In the genomic region with DNA sequence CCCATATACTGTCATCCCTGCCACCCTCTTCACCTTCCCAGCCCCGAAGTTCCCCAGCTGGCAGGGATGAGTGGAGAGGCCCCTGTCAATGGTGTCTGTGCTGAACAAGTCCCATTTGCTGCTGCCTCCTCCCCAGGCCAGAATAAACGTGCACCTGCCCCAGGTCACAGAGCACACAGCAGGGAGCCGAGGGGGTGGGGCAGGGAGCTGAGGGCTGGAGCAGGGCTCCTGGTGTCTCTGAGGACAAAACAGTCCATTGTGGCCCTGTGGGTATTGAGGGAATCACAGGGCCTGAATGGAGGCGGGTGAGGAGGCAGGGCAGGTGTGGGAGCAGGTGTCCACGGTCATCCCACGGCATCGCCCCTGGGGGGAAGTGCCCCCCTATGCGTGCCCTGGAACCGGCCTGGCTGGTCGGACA, we compare ENCODE assay signal across 19 cellular contexts. TPM values are rescaled to one million over a fixed set of nuclear protein-coding genes. Genes with fewer than 3 reads are reported as not detected.
DNase-seq lines count a peak whose midpoint lies in the region; ATAC-seq and TF ChIP-seq lines count a peak whose summit lies in the region.
"Had no signal": no experiment of that assay in that cellular context is flagged by ENCODE, and none has a peak within 500 bp of the region (broad histone marks: within the 10 kb centered on the region; RNA-seq: fewer than 3 reads in every experiment).

No MANE protein-coding gene starts in this region.

- H3K36me3 ChIP-seq in trophoblast cell (ENCODE audit: control insufficient read depth in 1 of 2, insufficient read depth in 2 of 2, low read length in 2 of 2) = no peaks in the 10 kb centered on the region
- H3K36me3 ChIP-seq in esophagus squamous epithelium = no peaks in the 10 kb centered on the region
- H3K36me3 ChIP-seq: ascending aorta, esophagus muscularis mucosa, heart right ventricle, WERI-Rb-1 had no signal

- H3K4ac ChIP-seq in trophoblast cell (ENCODE audit: low read depth, low read length) = peak overlapping the region; percentile 10

- H2AFZ ChIP-seq in trophoblast cell (ENCODE audit: insufficient read depth, low read length, poor library complexity) = no peak overlapping the region

- H3K4me2 ChIP-seq in trophoblast cell (ENCODE audit: low read length) = no peak overlapping the region

- H2BK12ac ChIP-seq in trophoblast cell (ENCODE audit: low read length) = peak overlapping the region; percentile 70

- H3K79me2 ChIP-seq in trophoblast cell (ENCODE audit: control insufficient read depth, insufficient read depth, low read length, poor library complexity) = peaks cover 9% of the 10 kb centered on the region

- no peak overlapping the region for H3K27ac ChIP-seq in trophoblast cell (ENCODE audit: low read depth, low read length)
- no peak overlapping the region for H3K27ac ChIP-seq in esophagus squamous epithelium
- H3K27ac ChIP-seq: 22Rv1, ascending aorta, esophagus muscularis mucosa, heart right ventricle, WERI-Rb-1 had no signal

- no peak overlapping the region for H4K8ac ChIP-seq in trophoblast cell (ENCODE audit: low read depth, low read length)

- no peak overlapping the region for H3K9ac ChIP-seq in trophoblast cell (ENCODE audit: low read length)

- H3K4me3 ChIP-seq in trophoblast cell (ENCODE audit: low read depth, low read length) (no peak overlapping the region), esophagus squamous epithelium (no peak overlapping the region)
- H3K4me3 ChIP-seq: ascending aorta, esophagus muscularis mucosa, GM12878, heart right ventricle had no signal

- no peak for TF ChIP-seq CTCF in esophagus squamous epithelium (IDR thresholded peaks at IDR 0.05)

- ATAC-seq in GM19463 (IDR thresholded peaks at IDR 0.05; ENCODE audit: unreplicated experiment) = no peak
- ATAC-seq: GM12878; heart right ventricle; stimulated activated naive CD8-positive, alpha-beta T cell treated with anti-CD3 and anti-CD28 coated beads, Interleukin-15, amount 100 ng/mL, for 72 hours had no signal

- no peak overlapping the region for H4K12ac ChIP-seq in trophoblast cell (ENCODE audit: low read depth, low read length)

- peak overlapping the region; percentile 15 for H3K14ac ChIP-seq in trophoblast cell (ENCODE audit: low read length)

- WGBS in trophoblast cell (ENCODE audit: extremely low coverage, insufficient coverage, insufficient read length) = no CpG with 5 or more reads among the region's 10 CpGs
- WGBS in esophagus squamous epithelium, 2 donors = 52% methylated on average over 5 of the region's 10 CpGs; no CpG with 5 or more reads in 1 of the 2 donors

- H3K27me3 ChIP-seq in trophoblast cell (ENCODE audit: insufficient read depth, low read length) (no peaks in the 10 kb centered on the region), esophagus squamous epithelium (no peaks in the 10 kb centered on the region)
- H3K27me3 ChIP-seq: ascending aorta, esophagus muscularis mucosa, heart right ventricle had no signal

- H3K9me3 ChIP-seq in trophoblast cell (ENCODE audit: insufficient read depth, low read depth, low read length) (no peaks in the 10 kb centered on the region), esophagus squamous epithelium (no peaks in the 10 kb centered on the region)
- H3K9me3 ChIP-seq: ascending aorta, esophagus muscularis mucosa, heart right ventricle had no signal

- DNase-seq in NCI-H1092 treated with DMSO at 0.1 percent for 48 hours (lab: John Stamatoyannopoulos, UW) = peak; percentile 27
- DNase-seq in NCI-H1092 (lab: John Stamatoyannopoulos, UW) = no peak
- peak; percentile 19 for DNase-seq in NCI-H187 treated with DMSO at 0.1 percent for 48 hours (lab: John Stamatoyannopoulos, UW)
- peak; percentile 30 for DNase-seq in RPMI8226
- DNase-seq in trophoblast cell = peak; percentile 98
- DNase-seq in esophagus squamous epithelium (lab: John Stamatoyannopoulos, UW) = no peak
- no peak for DNase-seq in activated CD4-positive, alpha-beta T cell treated with anti-CD3 and anti-CD28 coated beads, Interleukin-2, amount 50 U/mL, for 4 hours
- DNase-seq: activated effector memory CD4-positive, alpha-beta T cell treated with anti-CD3 and anti-CD28 coated beads, Interleukin-2, amount 50 U/mL, for 16 hours; cortex of kidney; heart right ventricle; KBM-7; NCI-H1694; stimulated activated naive CD8-positive, alpha-beta T cell treated with anti-CD3 and anti-CD28 coated beads, Interleukin-15, amount 100 ng/mL, for 72 hours; WERI-Rb-1 had no signal

- H2BK120ac ChIP-seq in trophoblast cell (ENCODE audit: insufficient read depth, low read length, poor library complexity) = peak overlapping the region; percentile 12

- H3K4me1 ChIP-seq in trophoblast cell (ENCODE audit: control insufficient read depth in 1 of 2, insufficient read depth in 2 of 2, low read length in 2 of 2) (peaks cover 41 to 50% of the 10 kb centered on the region in 2 experiments), esophagus squamous epithelium (peaks cover 11 to 28% (median 22%) of the 10 kb centered on the region in 3 donors)

- H3K18ac ChIP-seq in trophoblast cell (ENCODE audit: low read length) = peak overlapping the region; percentile 42

- peak overlapping the region; percentile 47 for H4K91ac ChIP-seq in trophoblast cell (ENCODE audit: low read depth, low read length)

- peak overlapping the region; percentile 70 for H2AK5ac ChIP-seq in trophoblast cell (ENCODE audit: low read length)

- peak overlapping the region; percentile 44 for H2BK5ac ChIP-seq in trophoblast cell (ENCODE audit: low read depth, low read length, poor library complexity)

- intact Hi-C loops in esophagus squamous epithelium (cut with DNase I) = no loop called here

- TF ChIP-seq POLR2A in esophagus squamous epithelium (IDR thresholded peaks at IDR 0.05) = no peak

- H3K79me1 ChIP-seq in trophoblast cell (ENCODE audit: low read length) = peaks cover 65% of the 10 kb centered on the region

- no peak overlapping the region for H3K23ac ChIP-seq in trophoblast cell (ENCODE audit: low read length)

RNA-seq across cellular contexts. Expression of a gene that starts 55.8 kb away (rescaled TPM):
- polyA plus RNA-seq in trophoblast cell (2013) = 74.2 and 76.9 TPM in 2 replicates
- 1 to 10 TPM in 1 of 4 donors, under 1 TPM in 2, not detected in 1; 0.44 to 1.3 (median 0.75) TPM for total RNA-seq in esophagus squamous epithelium

Comparison
In these comparisons a context has a peak if more than half of its experiments do, and no peak if none do; other contexts are left out.
1. DNase-seq: peak in NCI-H1092 treated with DMSO at 0.1 percent for 48 hours (single experiment), NCI-H187 treated with DMSO at 0.1 percent for 48 hours (single experiment), RPMI8226 (single experiment) and trophoblast cell (2 of 2); none in NCI-H1092 (single experiment), esophagus squamous epithelium (single experiment) and activated CD4-positive, alpha-beta T cell treated with anti-CD3 and anti-CD28 coated beads, Interleukin-2, amount 50 U/mL, for 4 hours (0 of 2).